15 cellular contexts compared by ENCODE assay signal in the genomic region with DNA sequence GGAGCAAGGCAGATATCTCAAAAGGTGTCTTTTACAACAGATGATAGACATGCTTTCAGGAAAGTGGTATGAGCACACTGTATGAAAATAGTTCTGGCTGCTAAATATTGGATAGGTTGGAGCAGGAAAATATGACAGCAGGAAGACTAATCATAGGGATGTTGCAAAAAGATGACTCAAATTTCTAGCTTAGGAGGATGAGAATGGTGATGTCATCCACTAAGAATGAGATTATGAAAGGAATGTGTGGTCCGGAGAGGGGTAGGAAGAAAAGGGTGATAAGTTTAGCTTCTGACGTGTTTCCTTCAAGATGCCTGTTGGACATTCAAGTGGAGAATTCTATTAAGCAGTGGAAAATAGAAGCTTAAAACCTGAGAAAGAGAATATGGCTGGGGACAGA. TPM values are rescaled to one million over a fixed set of nuclear protein-coding genes. Genes with fewer than 3 reads are reported as not detected.
A peak's percentile ranks its signal among the peaks of the same experiment; 100 is the strongest.
DNase-seq lines count a peak whose midpoint lies in the region; ATAC-seq and TF ChIP-seq lines count a peak whose summit lies in the region.
"Had no signal": no experiment of that assay in that cellular context is flagged by ENCODE, and none has a peak within 500 bp of the region (broad histone marks: within the 10 kb centered on the region; RNA-seq: fewer than 3 reads in every experiment).

No MANE protein-coding gene starts in this region.

- no peaks in the 10 kb centered on the region for H3K27me3 ChIP-seq in mesenchymal stem cell (ENCODE audit: control insufficient read depth in 1 of 2, insufficient read depth in 1 of 2, low read length in 2 of 2)
- H3K27me3 ChIP-seq: MG63, sigmoid colon had no signal

- 0% methylated on average over 2 of the region's 2 CpGs for WGBS in mesenchymal stem cell

- DNase-seq in AG10803 (ENCODE audit: low read depth) (peak; percentile 96), NCI-H226 (peak; percentile 98), chondrocyte (ENCODE audit: low spot score) (no peak), mesenchymal stem cell (peak; percentile 89), T-helper 1 cell (no peak), HUDEP-2 (lab: John Stamatoyannopoulos, UW; ENCODE audit: unreplicated experiment in 76 of 76) (no peak)
- no peak for DNase-seq in activated CD4-positive, alpha-beta T cell treated with anti-CD3 and anti-CD28 coated beads, Interleukin-2, amount 50 U/mL, for 4 hours
- DNase-seq: activated CD8-positive, alpha-beta memory T cell treated with anti-CD3 and anti-CD28 coated beads, Interleukin-2, amount 50 U/mL, for 4 hours; Calu3; head of caudate nucleus; MG63; NCI-H526; sigmoid colon had no signal

- H3K4me3 ChIP-seq in AG10803 (ENCODE audit: low read length) (no peak overlapping the region), mesenchymal stem cell (ENCODE audit: insufficient read depth in 1 of 2, low read depth in 1 of 2, low read length in 2 of 2) (no peak overlapping the region)
- H3K4me3 ChIP-seq: MG63, sigmoid colon had no signal

- no peaks in the 10 kb centered on the region for H3K36me3 ChIP-seq in mesenchymal stem cell (ENCODE audit: control insufficient read depth in 1 of 2, insufficient read depth in 2 of 2, low read depth in 1 of 2, low read length in 2 of 2)
- H3K36me3 ChIP-seq: MG63, sigmoid colon had no signal

- no peak overlapping the region for H3K18ac ChIP-seq in mesenchymal stem cell (ENCODE audit: low read depth in 1 of 2, low read length in 2 of 2)

- no peak overlapping the region for H2BK15ac ChIP-seq in mesenchymal stem cell (ENCODE audit: low read depth, poor library complexity, severe bottlenecking)

- H4K8ac ChIP-seq in mesenchymal stem cell (ENCODE audit: low read length): no peak overlapping the region

- no peak overlapping the region for H2BK12ac ChIP-seq in mesenchymal stem cell (ENCODE audit: low read length in 2 of 2)

- no peak overlapping the region for H2AFZ ChIP-seq in mesenchymal stem cell (ENCODE audit: low read depth, low read length)

- no peaks in the 10 kb centered on the region for H3K9me3 ChIP-seq in mesenchymal stem cell (ENCODE audit: control insufficient read depth, low read length)
- H3K9me3 ChIP-seq: MG63, sigmoid colon had no signal

- H3K4me3 Mint-ChIP-seq in chondrocyte (ENCODE audit: unreplicated experiment): no peak overlapping the region
- H3K4me3 Mint-ChIP-seq: T-helper 1 cell treated with Interleukin-12 subunit alpha and Interleukin-12 subunit beta and Interleukin-4 antibody, amounts not matched to agents 30 μg/mL and 1 μg/mL, for 36 hours had no signal

- no peak overlapping the region for H2BK120ac ChIP-seq in mesenchymal stem cell (ENCODE audit: low read depth, low read length)

- peaks cover 12% of the 10 kb centered on the region for H3K4me1 Mint-ChIP-seq in chondrocyte (ENCODE audit: low read depth)

- H3K27ac Mint-ChIP-seq in chondrocyte (ENCODE audit: unreplicated experiment): peak overlapping the region; percentile 60
- H3K27ac Mint-ChIP-seq: T-helper 1 cell treated with Interleukin-12 subunit alpha and Interleukin-12 subunit beta and Interleukin-4 antibody, amounts not matched to agents 30 μg/mL and 1 μg/mL, for 36 hours had no signal

- peaks cover 3% of the 10 kb centered on the region for H3K9me3 Mint-ChIP-seq in chondrocyte (ENCODE audit: low read depth)
- H3K9me3 Mint-ChIP-seq: T-helper 1 cell treated with Interleukin-12 subunit alpha and Interleukin-12 subunit beta and Interleukin-4 antibody, amounts not matched to agents 30 μg/mL and 1 μg/mL, for 36 hours had no signal

- peak overlapping the region; percentile 68 for H3K27ac ChIP-seq in mesenchymal stem cell (ENCODE audit: low read length, poor library complexity, severe bottlenecking)
- H3K27ac ChIP-seq: sigmoid colon had no signal

- no peaks in the 10 kb centered on the region for H3K79me1 ChIP-seq in mesenchymal stem cell (replicated peaks; ENCODE audit: low read length, poor library complexity, severe bottlenecking)

- no peak overlapping the region for H4K91ac ChIP-seq in mesenchymal stem cell (ENCODE audit: low read length)

- no peak overlapping the region for H3K4ac ChIP-seq in mesenchymal stem cell (ENCODE audit: low read depth in 1 of 2, low read length in 2 of 2)

- peak overlapping the region; percentile 51 for H3K9ac ChIP-seq in mesenchymal stem cell (ENCODE audit: low read length)

- no peak overlapping the region for H2AK5ac ChIP-seq in mesenchymal stem cell (ENCODE audit: low read length, severe bottlenecking)

- no peak overlapping the region for H3K23ac ChIP-seq in mesenchymal stem cell (ENCODE audit: low read length in 2 of 2)

- H3K4me2 ChIP-seq in mesenchymal stem cell (ENCODE audit: low read length, poor library complexity, severe bottlenecking): no peak overlapping the region

- H3K4me1 ChIP-seq in mesenchymal stem cell (ENCODE audit: control insufficient read depth, insufficient read depth, low read depth, low read length): peaks cover 4% of the 10 kb centered on the region

- ATAC-seq in HG03175 (IDR thresholded peaks at IDR 0.05; ENCODE audit: unreplicated experiment): no peak

- no peaks in the 10 kb centered on the region for H3K27me3 Mint-ChIP-seq in chondrocyte (ENCODE audit: low read depth)

- TF ChIP-seq CTCF in AG10803 (conservative IDR thresholded peaks at IDR 0.05; ENCODE audit: low read length) (no peak), chondrocyte (IDR thresholded peaks at IDR 0.05) (no peak)

- H3K36me3 Mint-ChIP-seq in chondrocyte (ENCODE audit: low read depth): no peaks in the 10 kb centered on the region

- no peak overlapping the region for H2BK5ac ChIP-seq in mesenchymal stem cell (ENCODE audit: low read depth, low read length, poor library complexity, severe bottlenecking)

- no peak overlapping the region for H3K14ac ChIP-seq in mesenchymal stem cell (ENCODE audit: low read length in 2 of 2)

RNA-seq across cellular contexts. Expression of a gene that starts 46.4 kb away (rescaled TPM):
- 154 to 232 TPM (median 221 TPM) in 3 replicates for total RNA-seq in chondrocyte
- polyA plus RNA-seq in mesenchymal stem cell (2013, experiment 1 of 2): 505 TPM
- 505 TPM for polyA plus RNA-seq in mesenchymal stem cell (2013, experiment 2 of 2)

Comparison
In these comparisons a context has a peak if more than half of its experiments do, and no peak if none do; other contexts are left out.
1. DNase-seq: peak in AG10803 (single experiment), NCI-H226 (single experiment) and mesenchymal stem cell (single experiment); none in chondrocyte (single experiment), T-helper 1 cell (0 of 5), HUDEP-2 (0 of 76) and activated CD4-positive, alpha-beta T cell treated with anti-CD3 and anti-CD28 coated beads, Interleukin-2, amount 50 U/mL, for 4 hours (0 of 2).